In genomic region chr2:126642031-126642430, GRCh38 we compare ENCODE assay signal across 23 cellular contexts. TPM values are rescaled to one million over a fixed set of nuclear protein-coding genes. Genes with fewer than 3 reads are reported as not detected.
DNase-seq lines count a peak whose midpoint lies in the region; ATAC-seq and TF ChIP-seq lines count a peak whose summit lies in the region.
"Had no signal": no experiment of that assay in that cellular context is flagged by ENCODE, and none has a peak within 500 bp of the region (broad histone marks: within the 10 kb centered on the region; RNA-seq: fewer than 3 reads in every experiment).

No MANE protein-coding gene starts in this region.

- peak overlapping the region; percentile 12 for H2BK15ac ChIP-seq in neuronal stem cell (ENCODE audit: low read length)

- no peak overlapping the region for H2BK5ac ChIP-seq in neuronal stem cell (ENCODE audit: low read length)

- H3K79me2 ChIP-seq in mammary epithelial cell (ENCODE audit: insufficient read depth, low read length) = no peaks in the 10 kb centered on the region

- H3K36me3 ChIP-seq in endodermal cell (ENCODE audit: control insufficient read depth, insufficient read depth, low read length) = no peaks in the 10 kb centered on the region
- H3K36me3 ChIP-seq in neuronal stem cell (replicated peaks in 1 of 2; ENCODE audit: control insufficient read depth in 2 of 2, insufficient read depth in 2 of 2, low read length in 2 of 2) = no peaks in the 10 kb centered on the region
- no peaks in the 10 kb centered on the region for H3K36me3 ChIP-seq in mammary epithelial cell (ENCODE audit: insufficient read depth, low read length)
- H3K36me3 ChIP-seq: BE2C; BLaER1 treated with 17β-estradiol and CSF1 and Interleukin-3, amounts not matched to agents 10 nM and 100 nM had no signal

- H3K4me2 ChIP-seq in neuronal stem cell (ENCODE audit: insufficient read depth, low read length, poor library complexity, severe bottlenecking) = no peak overlapping the region
- no peak overlapping the region for H3K4me2 ChIP-seq in mammary epithelial cell (ENCODE audit: insufficient read depth, low read depth, low read length)
- H3K4me2 ChIP-seq: A549; BLaER1 treated with 17β-estradiol and CSF1 and Interleukin-3, amounts not matched to agents 10 nM and 100 nM; GM23338 had no signal

- H3K9me3 ChIP-seq in endodermal cell (ENCODE audit: control insufficient read depth, low read length) (no peaks in the 10 kb centered on the region), neuronal stem cell (replicated peaks in 1 of 2; ENCODE audit: control insufficient read depth in 2 of 2, insufficient read depth in 1 of 2, low read depth in 1 of 2, low read length in 2 of 2) (no peaks in the 10 kb centered on the region), mammary epithelial cell (replicated peaks; ENCODE audit: insufficient read depth, low read length) (peaks cover 10% of the 10 kb centered on the region)
- H3K9me3 ChIP-seq: A549, BE2C had no signal

- no peak overlapping the region for H3K4me3 Mint-ChIP-seq in endodermal cell
- H3K4me3 Mint-ChIP-seq: CD14-positive monocyte, GM23338, H9 had no signal

- in situ Hi-C loops in mammary epithelial cell (cut with MboI; ENCODE audit: low sequenced_read_pairs in 2 of 2) = no loop called here

- H3K9ac ChIP-seq in endodermal cell (ENCODE audit: extremely low read depth, low read length, poor library complexity, severe bottlenecking) (no peak overlapping the region), neuronal stem cell (ENCODE audit: low read depth, low read length, poor library complexity) (no peak overlapping the region), mammary epithelial cell (ENCODE audit: insufficient read depth, low read length) (no peak overlapping the region)
- H3K9ac ChIP-seq: BLaER1 treated with 17β-estradiol and CSF1 and Interleukin-3, amounts not matched to agents 10 nM and 100 nM had no signal

- TF ChIP-seq CTCF in endodermal cell (conservative IDR thresholded peaks at IDR 0.05) = no peak
- no peak for TF ChIP-seq CTCF in mammary epithelial cell (conservative IDR thresholded peaks at IDR 0.05 in 1 of 2, IDR thresholded peaks at IDR 0.05 in 1 of 2; ENCODE audit: extremely low read depth in 1 of 2, insufficient read depth in 1 of 2, low read depth in 1 of 2, low read length in 2 of 2)

- DNase-seq in activated effector memory CD4-positive, alpha-beta T cell treated with anti-CD3 and anti-CD28 coated beads, Interleukin-2, amount 50 U/mL, for 16 hours = peak; percentile 21
- DNase-seq in activated effector memory CD4-positive, alpha-beta T cell treated with Interleukin-2 at 50 U/mL for 16 hours = no peak
- DNase-seq in endodermal cell (peak; percentile 7), neuronal stem cell (ENCODE audit: low spot score) (no peak), mammary epithelial cell (no peak)
- DNase-seq: 8988T; ACHN; AML-193; BE2C; Calu3; CD4-positive, alpha-beta memory T cell; COR-L47; DMS53; DMS79 treated with DMSO at 0.1 percent for 48 hours; GF-D8; H9 had no signal

- 60 to 87% methylated on average over 2 to 4 of the region's 4 CpGs for WGBS in endodermal cell (ENCODE audit: insufficient coverage in 1 of 2, insufficient read length in 1 of 2), 2 experiments
- no CpG with 5 or more reads among the region's 4 CpGs for WGBS in neuronal stem cell (ENCODE audit: extremely low coverage in 2 of 2, insufficient read length in 2 of 2, insufficient replicate concordance in 1 of 2), 2 donors
- WGBS in mammary epithelial cell (ENCODE audit: low coverage, missing lambda C conversion rate) = 61% methylated on average over 4 of the region's 4 CpGs

- H3K18ac ChIP-seq in neuronal stem cell (ENCODE audit: low read length) = no peak overlapping the region

- CTCF ChIA-PET in mammary epithelial cell (lab: Charles Lee; ENCODE audit: low non-redundant PET) = no interaction called here

- H3K27ac ChIP-seq in endodermal cell (ENCODE audit: low read depth, low read length) = no peak overlapping the region
- H3K27ac ChIP-seq in neuronal stem cell (replicated peaks; ENCODE audit: low read length) = no peak overlapping the region
- H3K27ac ChIP-seq in mammary epithelial cell (ENCODE audit: insufficient read depth, low read depth, low read length) = no peak overlapping the region
- H3K27ac ChIP-seq: A549; BLaER1 treated with 17β-estradiol and CSF1 and Interleukin-3, amounts not matched to agents 10 nM and 100 nM had no signal

- no peaks in the 10 kb centered on the region for H3K9me3 Mint-ChIP-seq in endodermal cell
- H3K9me3 Mint-ChIP-seq: CD4-positive, alpha-beta memory T cell; H9 had no signal

- no peaks in the 10 kb centered on the region for H3K36me3 Mint-ChIP-seq in endodermal cell (ENCODE audit: low read depth)
- H3K36me3 Mint-ChIP-seq: CD14-positive monocyte; CD4-positive, alpha-beta memory T cell had no signal

- H3K79me1 ChIP-seq in neuronal stem cell (ENCODE audit: low read depth, low read length) = no peaks in the 10 kb centered on the region

- H4K8ac ChIP-seq in neuronal stem cell (ENCODE audit: low read depth, low read length) = no peak overlapping the region

- peaks cover 8% of the 10 kb centered on the region for H3K27me3 Mint-ChIP-seq in endodermal cell (ENCODE audit: insufficient read depth)
- H3K27me3 Mint-ChIP-seq: CD4-positive, alpha-beta memory T cell had no signal

- no peak overlapping the region for H4K91ac ChIP-seq in neuronal stem cell (ENCODE audit: low read depth, low read length, poor library complexity)

- H3K4me1 ChIP-seq in endodermal cell (ENCODE audit: control insufficient read depth, insufficient read depth, low read length) (peaks cover 3% of the 10 kb centered on the region), neuronal stem cell (ENCODE audit: control insufficient read depth in 2 of 2, insufficient read depth in 1 of 2, low read depth in 1 of 2, low read length in 2 of 2) (peaks cover 5 to 6% of the 10 kb centered on the region in 2 donors), mammary epithelial cell (ENCODE audit: insufficient read depth, low read length) (no peaks in the 10 kb centered on the region)
- H3K4me1 ChIP-seq: A549, BE2C had no signal

- intact Hi-C loops in mammary epithelial cell (cut with micrococcal nuclease) = no loop called here

- H3K4me1 Mint-ChIP-seq in endodermal cell = peaks cover 17% of the 10 kb centered on the region

- H2AFZ ChIP-seq in neuronal stem cell (ENCODE audit: low read length) = no peak overlapping the region
- H2AFZ ChIP-seq in mammary epithelial cell (ENCODE audit: low read depth, low read length) = no peak overlapping the region

- H3K27ac Mint-ChIP-seq in endodermal cell = no peak overlapping the region
- H3K27ac Mint-ChIP-seq: CD14-positive monocyte, GM23338, H9 had no signal

- no peak overlapping the region for H2BK120ac ChIP-seq in neuronal stem cell (ENCODE audit: low read depth, low read length)

- H2AK5ac ChIP-seq in neuronal stem cell (ENCODE audit: low read depth, low read length) = no peak overlapping the region

- ATAC-seq in GM19324 (IDR thresholded peaks at IDR 0.05; ENCODE audit: low FRiP score, unreplicated experiment) = no peak
- no peak for ATAC-seq in HG03520 (IDR thresholded peaks at IDR 0.05; ENCODE audit: unreplicated experiment)
- ATAC-seq: A549, GM23338, HCT116 had no signal

- no peak overlapping the region for H3K4ac ChIP-seq in neuronal stem cell (ENCODE audit: low read length)

- H3K27me3 ChIP-seq in endodermal cell (ENCODE audit: control insufficient read depth, insufficient read depth, low read length, poor library complexity, severe bottlenecking) = no peaks in the 10 kb centered on the region
- peaks cover 0 to 11% (median 0%) of the 10 kb centered on the region in 3 experiments for H3K27me3 ChIP-seq in neuronal stem cell (ENCODE audit: control insufficient read depth in 3 of 3, insufficient read depth in 3 of 3, low read depth in 1 of 3, low read length in 3 of 3)
- H3K27me3 ChIP-seq in mammary epithelial cell (ENCODE audit: insufficient read depth, low read length) = no peaks in the 10 kb centered on the region
- H3K27me3 ChIP-seq: BE2C; BLaER1 treated with 17β-estradiol and CSF1 and Interleukin-3, amounts not matched to agents 10 nM and 100 nM had no signal

- no peak overlapping the region for H3K23ac ChIP-seq in neuronal stem cell (ENCODE audit: low read depth, low read length, poor library complexity)

- BruUV-seq in mammary epithelial cell (replicated peaks; lab: Mats Ljungman, UMichigan) = no TSS peak

- no peak overlapping the region for H3K4me3 ChIP-seq in endodermal cell (ENCODE audit: low read length)
- no peak overlapping the region for H3K4me3 ChIP-seq in neuronal stem cell (ENCODE audit: low read length in 2 of 2)
- no peak overlapping the region for H3K4me3 ChIP-seq in mammary epithelial cell (replicated peaks in 1 of 3; ENCODE audit: insufficient read depth in 1 of 3, low read depth in 2 of 3, low read length in 3 of 3)
- H3K4me3 ChIP-seq: A549; BLaER1 treated with 17β-estradiol and CSF1 and Interleukin-3, amounts not matched to agents 10 nM and 100 nM; GM23338 had no signal

- H3K14ac ChIP-seq in neuronal stem cell (ENCODE audit: low read length) = no peak overlapping the region

- dilution Hi-C loops in mammary epithelial cell (cut with HindIII; ENCODE audit: low sequenced_read_pairs) = no loop called here

- H2BK12ac ChIP-seq in neuronal stem cell (ENCODE audit: low read length) = no peak overlapping the region

- H4K20me1 ChIP-seq in mammary epithelial cell (ENCODE audit: insufficient read depth, low read length) = no peaks in the 10 kb centered on the region
- H4K20me1 ChIP-seq: BLaER1 treated with 17β-estradiol and CSF1 and Interleukin-3, amounts not matched to agents 10 nM and 100 nM had no signal

RNA-seq across cellular contexts. Expression of gene GYPC, which starts 13.9 kb away (rescaled TPM):
- total RNA-seq in endodermal cell (10 to 100 TPM; 15.3 to 23.2 TPM), mammary epithelial cell (10 to 100 TPM in 1 of 2 donors, not detected in 1; 49.7 TPM)
- polyA plus RNA-seq in endodermal cell (2013, experiment 1 of 2) = 71.8 TPM
- 75.2 TPM for polyA plus RNA-seq in endodermal cell (2013, experiment 2 of 2)
- polyA plus RNA-seq in neuronal stem cell (2013, experiment 1 of 2) = 24.1 TPM
- polyA plus RNA-seq in neuronal stem cell (2013, experiment 2 of 2) = 24.1 TPM
- polyA plus RNA-seq in mammary epithelial cell = 1.00 TPM
- 3.2 TPM for polyA minus RNA-seq in mammary epithelial cell
- total RNA-seq: Calu3 had no signal
- polyA plus RNA-seq: A549 had no signal

Comparison
In these comparisons a context has a peak if more than half of its experiments do, and no peak if none do; other contexts are left out.
1. DNase-seq: peak in activated effector memory CD4-positive, alpha-beta T cell treated with anti-CD3 and anti-CD28 coated beads, Interleukin-2, amount 50 U/mL, for 16 hours (single experiment) and endodermal cell (single experiment); none in activated effector memory CD4-positive, alpha-beta T cell treated with Interleukin-2 at 50 U/mL for 16 hours (single experiment), neuronal stem cell (single experiment) and mammary epithelial cell (single experiment).